21 cellular contexts compared by ENCODE assay signal in the genomic region with DNA sequence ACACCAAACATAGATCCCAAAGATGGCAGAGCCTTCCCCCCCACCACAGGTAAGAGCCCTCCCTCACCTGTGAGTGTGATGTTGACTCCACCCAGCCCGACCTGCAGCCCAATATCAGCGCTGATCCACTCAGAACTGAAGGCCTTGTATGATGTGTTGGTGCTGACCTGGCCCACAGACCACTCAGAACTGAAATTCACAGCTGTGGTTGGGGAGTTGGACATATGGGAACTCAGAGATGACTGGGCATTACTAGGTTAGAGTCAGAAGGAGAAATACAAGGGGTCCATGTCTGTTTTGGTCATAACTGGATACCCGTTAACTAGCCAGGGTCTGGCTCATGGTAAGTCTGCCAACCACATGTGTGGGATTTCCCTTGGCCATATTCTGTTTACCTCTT. TPM values are rescaled to one million over a fixed set of nuclear protein-coding genes. Genes with fewer than 3 reads are reported as not detected.
DNase-seq lines count a peak whose midpoint lies in the region; ATAC-seq, FAIRE-seq and TF ChIP-seq lines count a peak whose summit lies in the region.
"Had no signal": no experiment of that assay in that cellular context is flagged by ENCODE, and none has a peak within 500 bp of the region (broad histone marks: within the 10 kb centered on the region; RNA-seq: fewer than 3 reads in every experiment).

No MANE protein-coding gene starts in this region.

- peak; percentile 57 for ATAC-seq in GM18520 (IDR thresholded peaks at IDR 0.05; ENCODE audit: unreplicated experiment)
- ATAC-seq in lower lobe of right lung, result no peak
- no peak for ATAC-seq in Right ventricle myocardium superior (ENCODE audit: poor library complexity)
- ATAC-seq: HCT116, K562 had no signal

- DNase-seq in astrocyte (ENCODE audit: low read depth), result no peak
- peak; percentile 12 for DNase-seq in lower lobe of right lung
- no peak for DNase-seq in thyroid gland
- no peak for DNase-seq in activated naive CD4-positive, alpha-beta T cell treated with Interleukin-2 at 50 U/mL for 16 hours
- DNase-seq in DMS 273 (lab: John Stamatoyannopoulos, UW; ENCODE audit: unreplicated experiment), result no peak
- DNase-seq in Right ventricle myocardium superior, result no peak
- DNase-seq: 8988T; Calu3; CD4-positive, alpha-beta memory T cell; DMS 273 treated with DMSO at 0.1 percent for 48 hours; GOT3; H7; HFFc6; IMR-90 had no signal

- H3K4me3 ChIP-seq in astrocyte (ENCODE audit: insufficient read depth, low read depth, low read length) (no peak overlapping the region), lower lobe of right lung (no peak overlapping the region), thyroid gland (replicated peaks in 1 of 3) (no peak overlapping the region)
- H3K4me3 ChIP-seq: BLaER1, K562 had no signal

- peak; percentile 13 for FAIRE-seq in astrocyte (lab: Jason Lieb, UNC)
- FAIRE-seq: G401.6, HTR-8/SVneo, K562 had no signal

- H3K4me1 ChIP-seq in astrocyte (ENCODE audit: insufficient read depth, low read length) (peaks cover 9% of the 10 kb centered on the region), lower lobe of right lung (peaks cover 18% of the 10 kb centered on the region), thyroid gland (peaks cover 41 to 57% of the 10 kb centered on the region in 2 donors)
- H3K4me1 ChIP-seq: BLaER1 had no signal

- TF ChIP-seq CTCF in astrocyte (IDR thresholded peaks at IDR 0.05; ENCODE audit: insufficient read depth, low read depth, low read length) (no peak), lower lobe of right lung (IDR thresholded peaks at IDR 0.05) (no peak), thyroid gland (IDR thresholded peaks at IDR 0.05) (no peak)

- peaks cover 42% of the 10 kb centered on the region for H3K27me3 Mint-ChIP-seq in astrocyte (ENCODE audit: low read depth, unreplicated experiment)

- intact Hi-C loops in lower lobe of right lung (cut with DNase I) (no loop called here), thyroid gland (cut with DNase I) (no loop called here), Right ventricle myocardium superior (cut with DNase I) (no loop called here)

- H3K4me2 ChIP-seq in astrocyte (ENCODE audit: low read length), result no peak overlapping the region
- H3K4me2 ChIP-seq: BLaER1 had no signal

- H3K36me3 Mint-ChIP-seq in astrocyte (ENCODE audit: low read depth, unreplicated experiment), result no peaks in the 10 kb centered on the region
- H3K36me3 Mint-ChIP-seq: CD4-positive, alpha-beta memory T cell had no signal

- no peaks in the 10 kb centered on the region for H4K20me1 ChIP-seq in astrocyte (ENCODE audit: insufficient read depth, low read length)
- H4K20me1 ChIP-seq: BLaER1 had no signal

- H3K4me3 Mint-ChIP-seq in astrocyte (ENCODE audit: unreplicated experiment), result no peak overlapping the region
- H3K4me3 Mint-ChIP-seq: CD4-positive, alpha-beta memory T cell had no signal

- no peak overlapping the region for H3K27ac ChIP-seq in astrocyte (ENCODE audit: low read depth, low read length)
- H3K27ac ChIP-seq in lower lobe of right lung, result no peak overlapping the region
- H3K27ac ChIP-seq in thyroid gland, result peak overlapping the region in 2 of 3 donors; percentile 82 to 97
- H3K27ac ChIP-seq: BLaER1 had no signal

- H2AFZ ChIP-seq in astrocyte (ENCODE audit: low read depth, low read length), result no peak overlapping the region

- H3K4me1 Mint-ChIP-seq in astrocyte (ENCODE audit: low read depth, unreplicated experiment), result peaks cover 16% of the 10 kb centered on the region

- H3K9me3 ChIP-seq in astrocyte (ENCODE audit: insufficient read depth, low read depth, low read length), result no peaks in the 10 kb centered on the region
- H3K9me3 ChIP-seq in lower lobe of right lung, result no peaks in the 10 kb centered on the region
- no peaks in the 10 kb centered on the region for H3K9me3 ChIP-seq in thyroid gland
- H3K9me3 ChIP-seq: BLaER1 had no signal

- H3K36me3 ChIP-seq in astrocyte (ENCODE audit: insufficient read depth, low read length), result no peaks in the 10 kb centered on the region
- H3K36me3 ChIP-seq in lower lobe of right lung, result peaks cover 8% of the 10 kb centered on the region
- no peaks in the 10 kb centered on the region for H3K36me3 ChIP-seq in thyroid gland
- H3K36me3 ChIP-seq: BLaER1 had no signal

- no peaks in the 10 kb centered on the region for H3K9me3 Mint-ChIP-seq in astrocyte (ENCODE audit: unreplicated experiment)
- H3K9me3 Mint-ChIP-seq: HFFc6 had no signal

- no peak overlapping the region for H3K9ac ChIP-seq in astrocyte (ENCODE audit: low read length)
- H3K9ac ChIP-seq: BLaER1 had no signal

- no peak for TF ChIP-seq POLR2A in thyroid gland (IDR thresholded peaks at IDR 0.05)

- 97 to 99% methylated on average over 3 of the region's 3 CpGs for WGBS in thyroid gland, 2 donors

- H3K27ac Mint-ChIP-seq in astrocyte (ENCODE audit: unreplicated experiment), result no peak overlapping the region
- H3K27ac Mint-ChIP-seq: CD4-positive, alpha-beta memory T cell had no signal

- peaks cover 30% of the 10 kb centered on the region for H3K27me3 ChIP-seq in astrocyte (ENCODE audit: insufficient read depth, low read length)
- H3K27me3 ChIP-seq in lower lobe of right lung (ENCODE audit: low read depth), result peaks cover 35% of the 10 kb centered on the region
- H3K27me3 ChIP-seq in thyroid gland, result no peaks in the 10 kb centered on the region

- no peaks in the 10 kb centered on the region for H3K79me2 ChIP-seq in astrocyte (ENCODE audit: insufficient read depth, low read length)

RNA-seq across cellular contexts. Expression of a gene that starts 6.9 kb away (rescaled TPM):
- total RNA-seq in astrocyte, result not detected in 2 replicates
- total RNA-seq in lower lobe of right lung, result not detected
- total RNA-seq in thyroid gland, result 10 to 100 TPM; 11.8 to 48.4 (median 27.0) TPM
- not detected for total RNA-seq in Right ventricle myocardium superior
- total RNA-seq: A673; Calu3; CD4-positive, alpha-beta memory T cell; H7; HFFc6; IMR-90; K562 had no signal

RNA-seq across cellular contexts. Expression of a gene that starts 7.0 kb away (rescaled TPM):
- total RNA-seq in astrocyte, result 0.14 and 0.70 TPM in 2 replicates
- 4.0 TPM for total RNA-seq in lower lobe of right lung
- total RNA-seq in thyroid gland, result 100 to 1,000 TPM in 2 of 4 donors, 10 to 100 TPM in 2; 44.5 to 238 (median 152) TPM
- total RNA-seq in Right ventricle myocardium superior, result 0.08 TPM
- total RNA-seq: H7, HFFc6, IMR-90 had no signal

RNA-seq across cellular contexts. Expression of a gene that starts 8.7 kb away (rescaled TPM):
- total RNA-seq in astrocyte (0.36 and 0.66 TPM in 2 replicates), lower lobe of right lung (131 TPM), thyroid gland (100 to 1,000 TPM in 3 of 4 donors, 10 to 100 TPM in 1; 97.0 to 187 (median 150) TPM), Right ventricle myocardium superior (0.56 TPM)
- total RNA-seq: Calu3, H7, IMR-90 had no signal

RNA-seq across cellular contexts. Expression of a gene that starts 8.8 kb away (rescaled TPM):
- total RNA-seq in astrocyte, result 0.07 and 0.26 TPM in 2 replicates
- 317 TPM for total RNA-seq in lower lobe of right lung
- total RNA-seq in thyroid gland, result 100 to 1,000 TPM; 132 to 313 (median 234) TPM
- 1.2 TPM for total RNA-seq in Right ventricle myocardium superior
- total RNA-seq: IMR-90 had no signal

Comparison
In these comparisons a context has a peak if more than half of its experiments do, and no peak if none do; other contexts are left out.
1. H3K27ac ChIP-seq: peak in thyroid gland (2 of 3); none in astrocyte (single experiment) and lower lobe of right lung (single experiment).
2. RNA of a gene that starts 6.9 kb away (total RNA-seq): 11.8 to 48.4 TPM in thyroid gland; not detected in astrocyte, not detected in lower lobe of right lung (single experiment) and not detected in Right ventricle myocardium superior (single experiment); every median in the first group is over 10 times any median in the second.
3. RNA of a gene that starts 8.7 kb away (total RNA-seq): 97.0 to 187 TPM in thyroid gland and 131 TPM in lower lobe of right lung (single experiment); 0.36 to 0.66 TPM in astrocyte and 0.56 TPM in Right ventricle myocardium superior (single experiment); every median in the first group is over 10 times any median in the second.